Comparison of ENCODE assay signal across 1 cellular context in the genomic region with DNA sequence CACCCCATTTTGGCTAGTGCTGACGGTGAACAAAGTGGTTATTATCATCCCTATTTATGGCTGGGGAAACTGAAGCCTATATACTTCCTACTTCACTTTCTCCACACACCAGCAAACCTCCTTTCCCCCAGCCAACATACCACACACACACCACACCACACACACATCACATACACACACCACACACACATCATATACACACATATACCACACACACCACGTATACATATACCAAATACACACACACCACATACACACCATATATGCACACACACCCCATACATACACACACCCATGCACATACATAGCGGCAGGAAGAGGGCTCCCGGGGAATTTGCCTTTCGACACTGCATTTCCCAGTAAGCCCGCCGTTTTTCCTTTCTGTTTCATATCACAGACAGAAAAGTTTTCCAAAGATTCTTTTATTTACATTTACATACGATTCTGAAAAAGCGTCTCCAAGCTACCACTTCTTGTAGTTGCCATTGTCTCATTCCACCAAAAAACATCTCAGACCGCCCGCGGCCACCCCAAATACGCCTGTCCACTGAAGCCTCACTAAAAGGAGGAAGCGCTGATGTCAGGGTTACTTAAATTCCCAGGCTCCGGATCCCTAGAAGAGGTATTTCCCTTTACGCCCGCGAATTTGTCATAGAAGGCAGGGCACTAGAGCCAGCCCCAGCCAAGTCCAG.
TF ChIP-seq lines count a peak whose summit lies in the region.

No MANE protein-coding gene starts in this region.

TF ChIP-seq in H1, 55 proteins besides CTCF, POLR2A, EP300 and RAD21:
- TF ChIP-seq ZNF274 (IDR thresholded peaks at IDR 0.05; ENCODE audit: borderline replicate concordance, extremely low read depth, low read length) (no peak), TAF1 (IDR thresholded peaks at IDR 0.05; ENCODE audit: low read depth, low read length) (0 out of 2 replicates have a peak, but pooled peaks have one; percentile 49)
TF ChIP-seq in H1: peak in this region for 1.
